Comparison of ENCODE assay signal across 1 cellular context in genomic region chr11:128840137-128840536, GRCh38.
TF ChIP-seq lines count a peak whose summit lies in the region.

No MANE protein-coding gene starts in this region.

TF ChIP-seq in GM12878, 131 proteins besides CTCF, POLR2A, EP300 and RAD21:
- TF ChIP-seq IKZF1 (conservative IDR thresholded peaks at IDR 0.05): no peak
- no peak for TF ChIP-seq STAT1 (conservative IDR thresholded peaks at IDR 0.05)
- no peak for TF ChIP-seq ZNF592 (IDR thresholded peaks at IDR 0.05)
- TF ChIP-seq TCF7 (IDR thresholded peaks at IDR 0.05; ENCODE audit: borderline replicate concordance): peak; percentile 44; the same call in 1 of the 2 replicates
- TF ChIP-seq MEF2A (IDR thresholded peaks at IDR 0.05; ENCODE audit: insufficient read depth, low read depth, low read length): peak; percentile 66; the same call in 1 of the 2 replicates
- TF ChIP-seq RUNX3 (IDR thresholded peaks at IDR 0.05; ENCODE audit: low read length): peak; percentile 34; the same call in 1 of the 2 replicates
